ENCODE assay signal across 34 cellular contexts in genomic region chr16:17050468-17050867, GRCh38.
"Had no signal": no experiment of that assay in that cellular context is flagged by ENCODE, and none has a peak within 500 bp of the region (broad histone marks: within the 10 kb centered on the region; RNA-seq: fewer than 3 reads in every experiment).

No MANE protein-coding gene starts in this region.

- DNase-seq: Karpas-422, Kasumi-1, MG63, MM.1S, MV-4-11, NCI-H1048, NCI-H1092, NCI-H1092 treated with DMSO at 0.1 percent for 48 hours, NCI-H1105, NCI-H1105 treated with DMSO at 0.1 percent for 48 hours, NCI-H1417, NCI-H1417 treated with DMSO at 0.1 percent for 48 hours, NCI-H1436, NCI-H1436 treated with DMSO at 0.1 percent for 48 hours, NCI-H146, NCI-H1694, NCI-H1694 treated with DMSO at 0.1 percent for 48 hours, NCI-H187, NCI-H187 treated with DMSO at 0.1 percent for 48 hours, NCI-H1930, NCI-H2029, NCI-H2029 treated with DMSO at 0.1 percent for 48 hours, NCI-H2081, NCI-H2081 treated with DMSO at 0.1 percent for 48 hours, NCI-H2107, NCI-H2171, NCI-H2171 treated with DMSO at 0.1 percent for 48 hours, NCI-H2227 treated with DMSO at 0.1 percent for 48 hours, NCI-H226, NCI-H345, NCI-H446, NCI-H446 treated with DMSO at 0.1 percent for 48 hours, NCI-H510A, NCI-H510A treated with DMSO at 0.1 percent for 48 hours had no signal

- H3K4me3 ChIP-seq: MG63 had no signal

- H3K36me3 ChIP-seq: MG63 had no signal

- H3K9me3 ChIP-seq: MG63 had no signal
